Comparison of ENCODE assay signal across 16 cellular contexts in genomic region chr9:9612755-9613154, GRCh38.
DNase-seq lines count a peak whose midpoint lies in the region; ATAC-seq and TF ChIP-seq lines count a peak whose summit lies in the region.
"Had no signal": no experiment of that assay in that cellular context is flagged by ENCODE, and none has a peak within 500 bp of the region (broad histone marks: within the 10 kb centered on the region; RNA-seq: fewer than 3 reads in every experiment).

No MANE protein-coding gene starts in this region.

- H3K36me3 Mint-ChIP-seq in Calu3 (ENCODE audit: insufficient read depth, unreplicated experiment), result no peaks in the 10 kb centered on the region
- H3K36me3 Mint-ChIP-seq: CD4-positive, CD25-positive, alpha-beta regulatory T cell; stimulated activated effector memory CD8-positive, alpha-beta T cell treated with anti-CD3 and anti-CD28 coated beads, Interleukin-12 subunit alpha, Interleukin-12 subunit beta, amount 100 ng/mL, for 72 hours had no signal

- no peak overlapping the region for H3K4me3 Mint-ChIP-seq in Calu3 (ENCODE audit: low read depth, unreplicated experiment)
- H3K4me3 Mint-ChIP-seq: stimulated activated effector memory CD8-positive, alpha-beta T cell treated with anti-CD3 and anti-CD28 coated beads, Interleukin-12 subunit alpha, Interleukin-12 subunit beta, amount 100 ng/mL, for 72 hours; T-helper 2 cell treated with Interferon-gamma antibody and Interleukin-4, amounts not matched to agents 5 μg/mL and 100 μg/mL, for 36 hours had no signal

- no peak for TF ChIP-seq CTCF in Calu3 (IDR thresholded peaks at IDR 0.05; ENCODE audit: unreplicated experiment)

- CTCF ChIA-PET in Calu3 (lab: Charles Lee), result no interaction called here

- no TSS peak for BruUV-seq in Calu3 (replicated peaks; lab: Mats Ljungman, UMichigan)

- H3K27me3 Mint-ChIP-seq in Calu3 (ENCODE audit: unreplicated experiment), result no peaks in the 10 kb centered on the region
- H3K27me3 Mint-ChIP-seq: CD4-positive, CD25-positive, alpha-beta regulatory T cell had no signal

- peak; percentile 41 for DNase-seq in DMS53 (lab: John Stamatoyannopoulos, UW)
- no peak for DNase-seq in DMS79 treated with DMSO at 0.1 percent for 48 hours (lab: John Stamatoyannopoulos, UW)
- no peak for DNase-seq in NCI-H524 treated with DMSO at 0.1 percent for 48 hours (lab: John Stamatoyannopoulos, UW)
- no peak for DNase-seq in Calu3
- DNase-seq in putamen (ENCODE audit: low spot score), result no peak
- DNase-seq: activated CD4-positive, CD25-positive, alpha-beta regulatory T cell treated with anti-CD3 and anti-CD28 coated beads, Interleukin-2, amount 50 U/mL, for 72 hours; activated effector memory CD4-positive, alpha-beta T cell treated with Interleukin-2 at 50 U/mL for 16 hours; CD4-positive, CD25-positive, alpha-beta regulatory T cell; foreskin keratinocyte; left ventricle myocardium superior; upper lobe of right lung had no signal

- peak; percentile 29 for ATAC-seq in GM19043 (IDR thresholded peaks at IDR 0.05; ENCODE audit: low read depth, unreplicated experiment)
- peak; percentile 59 for ATAC-seq in HG02571 (IDR thresholded peaks at IDR 0.05; ENCODE audit: unreplicated experiment)
- ATAC-seq in HG03280 (IDR thresholded peaks at IDR 0.05; ENCODE audit: unreplicated experiment), result peak; percentile 45
- ATAC-seq: foreskin keratinocyte; left ventricle myocardium superior; stimulated activated effector memory CD8-positive, alpha-beta T cell treated with anti-CD3 and anti-CD28 coated beads, Interleukin-12 subunit alpha, Interleukin-12 subunit beta, amount 100 ng/mL, for 72 hours; upper lobe of right lung had no signal

- no peak overlapping the region for H3K27ac Mint-ChIP-seq in Calu3 (ENCODE audit: unreplicated experiment)
- H3K27ac Mint-ChIP-seq: CD4-positive, CD25-positive, alpha-beta regulatory T cell; stimulated activated effector memory CD8-positive, alpha-beta T cell treated with anti-CD3 and anti-CD28 coated beads, Interleukin-12 subunit alpha, Interleukin-12 subunit beta, amount 100 ng/mL, for 72 hours; T-helper 2 cell treated with Interferon-gamma antibody and Interleukin-4, amounts not matched to agents 5 μg/mL and 100 μg/mL, for 36 hours had no signal

- H3K9me3 Mint-ChIP-seq in Calu3 (ENCODE audit: low read depth, unreplicated experiment), result peaks cover 2% of the 10 kb centered on the region

- H3K4me1 Mint-ChIP-seq in Calu3 (ENCODE audit: low read depth, unreplicated experiment), result no peaks in the 10 kb centered on the region
- H3K4me1 Mint-ChIP-seq: CD4-positive, CD25-positive, alpha-beta regulatory T cell; stimulated activated effector memory CD8-positive, alpha-beta T cell treated with anti-CD3 and anti-CD28 coated beads, Interleukin-12 subunit alpha, Interleukin-12 subunit beta, amount 100 ng/mL, for 72 hours had no signal

- intact Hi-C loops in Calu3 (cut with micrococcal nuclease; ENCODE audit: unreplicated experiment), result no loop called here
